Comparison of ENCODE assay signal across 31 cellular contexts in genomic region chr5:101721543-101721942, GRCh38.
"Had no signal": no experiment of that assay in that cellular context is flagged by ENCODE, and none has a peak within 500 bp of the region (broad histone marks: within the 10 kb centered on the region; RNA-seq: fewer than 3 reads in every experiment).

No MANE protein-coding gene starts in this region.

- H3K36me3 ChIP-seq: SJCRH30 had no signal

- FAIRE-seq: RCC 7860 had no signal

- H3K27ac ChIP-seq: PC-9, RWPE1, SJCRH30, SK-N-MC had no signal

- H3K4me2 ChIP-seq: PC-9 had no signal

- H3K27me3 ChIP-seq: SJCRH30 had no signal

- H2AFZ ChIP-seq: PC-9 had no signal

- H3K4me3 ChIP-seq: PC-9, SJCRH30, SK-N-MC had no signal

- DNase-seq: Karpas-422, MM.1S, MV-4-11, NCI-H1092, NCI-H1105, NCI-H1417 treated with DMSO at 0.1 percent for 48 hours, NCI-H1436 treated with DMSO at 0.1 percent for 48 hours, NCI-H1694 treated with DMSO at 0.1 percent for 48 hours, NCI-H187 treated with DMSO at 0.1 percent for 48 hours, NCI-H2029, NCI-H2081, NCI-H2171, NCI-H226, NCI-H446 treated with DMSO at 0.1 percent for 48 hours, NCI-H510A, NCI-H524, NCI-H526, NCI-H69, NCI-H748 treated with DMSO at 0.1 percent for 48 hours, NCI-H82, PC-9, SHP77, SIG-M5, SJCRH30, T-cell had no signal

- ATAC-seq: Panc1, Right ventricle myocardium inferior, SK-N-SH treated with all-trans-retinoic acid at 6 μM for 48 hours, T-cell had no signal

- H3K9me3 ChIP-seq: SJCRH30 had no signal
